8 cellular contexts compared by ENCODE assay signal in genomic region chr15:101008158-101009139, GRCh38.
DNase-seq lines count a peak whose midpoint lies in the region; ATAC-seq and TF ChIP-seq lines count a peak whose summit lies in the region.

No MANE protein-coding gene starts in this region.

- CTCF ChIA-PET in CD8-positive, alpha-beta memory T cell (lab: Charles Lee), result interaction anchor here (0.6 to 5.6 kb wide), 37 partner anchors 8 to 1360 kb away, joined by 3 to 63 read pairs (median 4); partner anchors contain the start of genes LRRK1 and SNRPA1

- H3K27ac ChIP-seq in CD8-positive, alpha-beta memory T cell (ENCODE audit: low read depth, low read length), result no peak overlapping the region
- no peak overlapping the region for H3K27ac ChIP-seq in muscle layer of duodenum (ENCODE audit: low read length)

- peak; percentile 99 for TF ChIP-seq CTCF in GM20000 (IDR thresholded peaks at IDR 0.05; ENCODE audit: extremely low read depth, missing control alignments)

- peak overlapping the region; percentile 63 for H3K4me3 ChIP-seq in CD8-positive, alpha-beta memory T cell (ENCODE audit: low read length)
- peak overlapping the region; percentile 45 for H3K4me3 ChIP-seq in NT2/D1 (ENCODE audit: insufficient read length, low read depth)
- H3K4me3 ChIP-seq in muscle layer of duodenum (ENCODE audit: low read depth in 1 of 2, low read length in 2 of 2), result peak overlapping the region; percentile 52 to 53

- H3K36me3 ChIP-seq in CD8-positive, alpha-beta memory T cell (ENCODE audit: insufficient read depth, low read length), result no peaks in the 10 kb centered on the region
- H3K36me3 ChIP-seq in NT2/D1 (ENCODE audit: insufficient read depth, insufficient read length, low read length), result no peaks in the 10 kb centered on the region
- peaks cover 0 to 26% of the 10 kb centered on the region in 2 donors for H3K36me3 ChIP-seq in muscle layer of duodenum (ENCODE audit: control insufficient read depth in 1 of 2, insufficient read depth in 2 of 2, low read length in 2 of 2)

- H3K9me3 Mint-ChIP-seq in CD8-positive, alpha-beta memory T cell, result no peaks in the 10 kb centered on the region

- peak overlapping the region in 6 of 8 donors; percentile 17 to 78 (median 56) for H3K27ac Mint-ChIP-seq in CD8-positive, alpha-beta memory T cell

- H3K9ac ChIP-seq in NT2/D1 (ENCODE audit: insufficient read length, low read depth), result peak overlapping the region; percentile 84

- H3K4me1 Mint-ChIP-seq in CD8-positive, alpha-beta memory T cell, result peaks cover 17 to 24% (median 18%) of the 10 kb centered on the region in 3 donors

- H3K27me3 Mint-ChIP-seq in CD8-positive, alpha-beta memory T cell, result peaks cover 9 to 12% of the 10 kb centered on the region in 2 donors

- peak overlapping the region; percentile 89 to 94 (median 93) for H3K4me3 Mint-ChIP-seq in CD8-positive, alpha-beta memory T cell

- DNase-seq in CD8-positive, alpha-beta memory T cell, result peak; percentile 75 to 86 (median 79)
- DNase-seq in GM20000 (ENCODE audit: low spot score), result peak; percentile 87
- DNase-seq in HT-29 (ENCODE audit: low spot score), result peak; percentile 97
- peak; percentile 69 for DNase-seq in NT2/D1 (ENCODE audit: low read depth, low spot score)
- peak; percentile 82 for DNase-seq in activated T-cell treated with anti-CD3 and anti-CD28 coated beads for 24 hours (ENCODE audit: low read depth)
- DNase-seq in stimulated activated CD8-positive, alpha-beta memory T cell treated with anti-CD3 and anti-CD28 coated beads, Interleukin-4, amount 100 ng/mL, for 48 hours, result peak; percentile 96

- POLR2A ChIA-PET in CD8-positive, alpha-beta memory T cell (lab: Charles Lee), result no interaction called here

- ATAC-seq in esophagus mucosa, result peak; percentile 92

- no peaks in the 10 kb centered on the region for H3K9me3 ChIP-seq in CD8-positive, alpha-beta memory T cell (ENCODE audit: low read length)
- H3K9me3 ChIP-seq in NT2/D1 (ENCODE audit: insufficient read depth, low read length) (peaks cover 19% of the 10 kb centered on the region; the same call in 1 of the 2 replicates), muscle layer of duodenum (ENCODE audit: control insufficient read depth in 1 of 2, low read length in 2 of 2) (no peaks in the 10 kb centered on the region)

- H3K27me3 ChIP-seq in CD8-positive, alpha-beta memory T cell (ENCODE audit: insufficient read depth, low read length, poor library complexity, severe bottlenecking), result no peaks in the 10 kb centered on the region
- H3K27me3 ChIP-seq in NT2/D1 (ENCODE audit: insufficient read depth, insufficient read length), result peaks cover 9% of the 10 kb centered on the region
- no peaks in the 10 kb centered on the region for H3K27me3 ChIP-seq in muscle layer of duodenum (ENCODE audit: low read depth, low read length)

- peaks cover 13% of the 10 kb centered on the region for H3K4me1 ChIP-seq in CD8-positive, alpha-beta memory T cell (ENCODE audit: insufficient read depth, low read length)
- H3K4me1 ChIP-seq in NT2/D1 (ENCODE audit: insufficient read depth, insufficient read length) (peaks cover 12% of the 10 kb centered on the region), muscle layer of duodenum (ENCODE audit: control insufficient read depth in 1 of 2, insufficient read depth in 2 of 2, low read length in 2 of 2) (peaks cover 5 to 7% of the 10 kb centered on the region in 2 donors)

- peaks cover 0 to 3% (median 0%) of the 10 kb centered on the region in 3 donors for H3K36me3 Mint-ChIP-seq in CD8-positive, alpha-beta memory T cell
